ENCODE assay signal across 23 cellular contexts in the genomic region with DNA sequence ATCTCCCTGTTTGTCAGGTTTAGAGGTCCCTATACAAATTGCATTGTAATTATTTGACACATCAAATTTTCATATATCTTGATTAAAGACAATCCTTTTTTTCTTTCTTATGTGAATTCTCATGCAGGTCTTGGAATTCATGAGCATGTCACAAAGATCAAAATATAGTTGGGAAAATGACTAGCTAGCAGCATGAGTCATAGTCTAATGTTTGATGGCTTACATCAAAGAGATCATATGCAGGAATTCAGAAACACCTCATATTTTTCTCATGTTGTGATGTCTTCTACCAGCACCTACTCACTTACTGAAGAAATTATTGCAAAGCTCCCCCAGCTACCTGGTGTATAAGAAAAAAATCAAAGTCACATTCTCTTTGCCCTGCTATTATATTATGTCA.
DNase-seq lines count a peak whose midpoint lies in the region; ATAC-seq and TF ChIP-seq lines count a peak whose summit lies in the region.
"Had no signal": no experiment of that assay in that cellular context is flagged by ENCODE, and none has a peak within 500 bp of the region (broad histone marks: within the 10 kb centered on the region; RNA-seq: fewer than 3 reads in every experiment).

No MANE protein-coding gene starts in this region.

- peak; percentile 17 for DNase-seq in Caki2 (ENCODE audit: low read depth)
- peak; percentile 20 for DNase-seq in RWPE1 (ENCODE audit: low spot score)
- peak; percentile 14 for DNase-seq in epithelial cell of prostate (ENCODE audit: low read depth, low spot score)
- DNase-seq in renal cortical epithelial cell (ENCODE audit: low read depth) = peak; percentile 10
- no peak for DNase-seq in cortex of kidney (lab: John Stamatoyannopoulos, UW)
- no peak for DNase-seq in psoas muscle
- DNase-seq in T-helper 9 cell = no peak
- DNase-seq: Calu3; CD4-positive, alpha-beta memory T cell; DMS79; H9; NCI-H1092; NCI-H1436 treated with DMSO at 0.1 percent for 48 hours; NCI-H2029 treated with DMSO at 0.1 percent for 48 hours; NCI-H446 treated with DMSO at 0.1 percent for 48 hours; NCI-H748 treated with DMSO at 0.1 percent for 48 hours; NK-92 treated with Interleukin-12 subunit alpha and Interleukin-12 subunit beta, amount 100 ng/mL, for 24 hours; SIG-M5 had no signal

- no peaks in the 10 kb centered on the region for H3K9me3 ChIP-seq in psoas muscle
- H3K9me3 ChIP-seq: BLaER1 had no signal

- H3K27ac ChIP-seq in RWPE1 (no peak overlapping the region), epithelial cell of prostate (peak overlapping the region; percentile 63), psoas muscle (no peak overlapping the region)
- H3K27ac ChIP-seq: BLaER1, HL-60, KMS-11 had no signal

- TF ChIP-seq CTCF in RWPE1 (conservative IDR thresholded peaks at IDR 0.05; ENCODE audit: low read depth) (no peak), psoas muscle (IDR thresholded peaks at IDR 0.05) (no peak)

- H3K27me3 ChIP-seq in psoas muscle (ENCODE audit: insufficient read depth in 3 of 3, low read length in 2 of 3) = peaks cover 0 to 4% (median 0%) of the 10 kb centered on the region in 3 donors
- H3K27me3 ChIP-seq: BLaER1 had no signal

- ATAC-seq in psoas muscle (no peak), HG02981 (IDR thresholded peaks at IDR 0.05; ENCODE audit: unreplicated experiment) (no peak)
- ATAC-seq: SK-N-SH treated with all-trans-retinoic acid at 6 μM for 48 hours had no signal

- no peaks in the 10 kb centered on the region for H3K4me1 ChIP-seq in psoas muscle
- H3K4me1 ChIP-seq: BLaER1 had no signal

- in situ Hi-C loops in Caki2 (cut with HindIII; ENCODE audit: low pct_unique_long_range_greater_than_20kb, low sequenced_read_pairs) = no loop called here

- POLR2A ChIA-PET in RWPE1 (lab: Yijun Ruan, JAX; ENCODE audit: low non-redundant PET) = no interaction called here

- H3K36me3 ChIP-seq in psoas muscle (ENCODE audit: insufficient read depth in 1 of 2, low read depth in 1 of 2) = no peaks in the 10 kb centered on the region
- H3K36me3 ChIP-seq: BLaER1 had no signal

- intact Hi-C loops in psoas muscle (cut with DNase I) = no loop called here

- CTCF ChIA-PET in RWPE1 (lab: Yijun Ruan, JAX) = interaction anchor here (0.7 kb wide), 2 partner anchors 67 to 362 kb away, joined by 3 to 5 read pairs; no protein-coding TSS in a partner anchor

- no peak overlapping the region for H3K4me3 ChIP-seq in psoas muscle
- H3K4me3 ChIP-seq: BLaER1 had no signal

Comparison
In these comparisons a context has a peak if more than half of its experiments do, and no peak if none do; other contexts are left out.
1. DNase-seq: peak in Caki2 (single experiment), RWPE1 (single experiment), epithelial cell of prostate (single experiment) and renal cortical epithelial cell (single experiment); none in cortex of kidney (single experiment), psoas muscle (0 of 2) and T-helper 9 cell (single experiment).